In genomic region chr1:85465099-85465790, GRCh38 we compare ENCODE assay signal across 7 cellular contexts. TPM values are rescaled to one million over a fixed set of nuclear protein-coding genes. Genes with fewer than 3 reads are reported as not detected.
DNase-seq lines count a peak whose midpoint lies in the region; ATAC-seq and TF ChIP-seq lines count a peak whose summit lies in the region.

DDAH1 (minus strand) TSS chr1:85465159; CDS start chr1:85465045, 114 bp downstream.

- TF ChIP-seq EP300 in esophagus muscularis mucosa (IDR thresholded peaks at IDR 0.05), result no peak

- DNase-seq in G401 (ENCODE audit: low spot score) (peak; percentile 73), WERI-Rb-1 (peak; percentile 69), esophagus muscularis mucosa (ENCODE audit: extremely low spot score) (peak; percentile 66), midbrain (lab: John Stamatoyannopoulos, UW) (peak; percentile 76), thoracic aorta (ENCODE audit: low spot score) (no peak)

- peak within 1 kb of the TSS; percentile 59 for H3K9ac ChIP-seq in Loucy (ENCODE audit: low read depth, low read length, poor library complexity, severe bottlenecking)

- H3K36me3 ChIP-seq in Loucy (ENCODE audit: insufficient read depth, low read length) (no peaks in the 10 kb centered on the region), WERI-Rb-1 (0 out of 2 replicates have a peak, but pooled peaks cover 3% of the 10 kb centered on the region), esophagus muscularis mucosa (no peaks in the 10 kb centered on the region), thoracic aorta (no peaks in the 10 kb centered on the region)

- H3K9me3 ChIP-seq in Loucy (ENCODE audit: insufficient read depth, low read depth, low read length) (no peaks in the 10 kb centered on the region), WERI-Rb-1 (ENCODE audit: severe bottlenecking) (no peaks in the 10 kb centered on the region), esophagus muscularis mucosa (no peaks in the 10 kb centered on the region), thoracic aorta (no peaks in the 10 kb centered on the region)

- in situ Hi-C loops in G401 (cut with HindIII; ENCODE audit: low sequenced_read_pairs), result no loop called here

- peak within 1 kb of the TSS; percentile 74 for H3K27ac ChIP-seq in WERI-Rb-1
- H3K27ac ChIP-seq in esophagus muscularis mucosa (replicated peaks in 1 of 4), result peak within 1 kb of the TSS; percentile 65 to 73 (median 72)
- H3K27ac ChIP-seq in thoracic aorta, result peak within 1 kb of the TSS; percentile 78 to 81

- H3F3A ChIP-seq in Loucy (ENCODE audit: low read depth), result no peaks in the 10 kb centered on the region

- no peak for TF ChIP-seq POLR2A in esophagus muscularis mucosa (IDR thresholded peaks at IDR 0.05; ENCODE audit: low read depth)

- no peaks in the 10 kb centered on the region for H3K79me2 ChIP-seq in Loucy (ENCODE audit: insufficient read depth, low read length)

- no peaks in the 10 kb centered on the region for H4K20me1 ChIP-seq in Loucy (ENCODE audit: insufficient read depth, low read length, poor library complexity, severe bottlenecking)

- H3K4me3 ChIP-seq in Loucy (ENCODE audit: low read length, poor library complexity, severe bottlenecking), result peak within 1 kb of the TSS; percentile 74
- peak within 1 kb of the TSS; percentile 70 for H3K4me3 ChIP-seq in WERI-Rb-1 (ENCODE audit: low read depth, low read length)
- peak within 1 kb of the TSS; percentile 60 to 76 (median 74) for H3K4me3 ChIP-seq in esophagus muscularis mucosa
- peak within 1 kb of the TSS; percentile 81 for H3K4me3 ChIP-seq in thoracic aorta

- H3K4me1 ChIP-seq in Loucy (ENCODE audit: insufficient read depth, low read length, poor library complexity, severe bottlenecking) (no peaks in the 10 kb centered on the region), esophagus muscularis mucosa (peaks cover 4 to 26% (median 18%) of the 10 kb centered on the region in 4 donors), thoracic aorta (ENCODE audit: control insufficient read depth in 1 of 2, low read depth in 2 of 2) (peaks cover 11 to 24% of the 10 kb centered on the region in 2 donors)

- intact Hi-C loops in esophagus muscularis mucosa (cut with DNase I), result no loop called here

- peak; percentile 43 for ATAC-seq in GM21619 (IDR thresholded peaks at IDR 0.05; ENCODE audit: unreplicated experiment)
- ATAC-seq in thoracic aorta (ENCODE audit: insufficient number of reproducible peaks, low FRiP score, low read depth), result peak; percentile 51

- 42% methylated on average over 3 of the region's 56 CpGs for WGBS in esophagus muscularis mucosa

- TF ChIP-seq CTCF in Loucy (conservative IDR thresholded peaks at IDR 0.05; ENCODE audit: low read length) (no peak), WERI-Rb-1 (IDR thresholded peaks at IDR 0.05; ENCODE audit: low read depth, low read length) (no peak), esophagus muscularis mucosa (IDR thresholded peaks at IDR 0.05) (no peak), thoracic aorta (IDR thresholded peaks at IDR 0.05) (no peak)

- H2AFZ ChIP-seq in Loucy (ENCODE audit: low read length), result peak within 1 kb of the TSS; percentile 73

- H3K4me2 ChIP-seq in Loucy (ENCODE audit: low read depth, low read length, poor library complexity, severe bottlenecking), result peak within 1 kb of the TSS; percentile 70

- H3K27me3 ChIP-seq in Loucy (ENCODE audit: insufficient read depth, low read length, poor library complexity, severe bottlenecking) (no peaks in the 10 kb centered on the region), WERI-Rb-1 (ENCODE audit: insufficient read depth, low read depth, severe bottlenecking) (no peaks in the 10 kb centered on the region), esophagus muscularis mucosa (no peaks in the 10 kb centered on the region), thoracic aorta (replicated peaks; ENCODE audit: insufficient read depth) (no peaks in the 10 kb centered on the region)

- H3K9me2 ChIP-seq in Loucy (replicated peaks; ENCODE audit: low read depth, low read length), result no peaks in the 10 kb centered on the region

RNA-seq across cellular contexts. Expression of gene DDAH1, which starts in this region (rescaled TPM):
- total RNA-seq in G401 (2014; rRNA removed; shearing (Covaris generic)), result 38.1 and 47.8 TPM in 2 replicates
- total RNA-seq in esophagus muscularis mucosa (10 to 100 TPM; 27.0 to 75.3 (median 38.0) TPM), thoracic aorta (10 to 100 TPM; 30.5 to 55.4 TPM)
